8 cellular contexts compared by ENCODE assay signal in genomic region chr9:36328798-36329411, GRCh38.
DNase-seq lines count a peak whose midpoint lies in the region; ATAC-seq and TF ChIP-seq lines count a peak whose summit lies in the region.

No MANE protein-coding gene starts in this region.

- intact Hi-C loops in esophagus muscularis mucosa (cut with DNase I) = loop anchor here (5.0 kb wide), 2 partner anchors 77 to 137 kb away; partner anchors contain the start of gene CLTA

- no peaks in the 10 kb centered on the region for H3K27me3 ChIP-seq in BE2C
- no peaks in the 10 kb centered on the region for H3K27me3 ChIP-seq in esophagus muscularis mucosa

- ATAC-seq in HG02759 (IDR thresholded peaks at IDR 0.05; ENCODE audit: unreplicated experiment) (no peak), HG03460 (IDR thresholded peaks at IDR 0.05; ENCODE audit: unreplicated experiment) (no peak)

- no peaks in the 10 kb centered on the region for H3K9me3 ChIP-seq in BE2C
- H3K9me3 ChIP-seq in esophagus muscularis mucosa = no peaks in the 10 kb centered on the region

- H3K36me3 Mint-ChIP-seq in nephron (ENCODE audit: low read depth) = no peaks in the 10 kb centered on the region

- DNase-seq in BE2C (peak; percentile 61), GM13976 (ENCODE audit: low spot score) (peak; percentile 75), NCI-H2107 (lab: John Stamatoyannopoulos, UW) (peak; percentile 53), esophagus muscularis mucosa (ENCODE audit: extremely low spot score) (no peak)

- no peaks in the 10 kb centered on the region; the same call in 1 of the 2 replicates for H3K4me1 ChIP-seq in BE2C
- peaks cover 0 to 24% (median 13%) of the 10 kb centered on the region in 4 donors for H3K4me1 ChIP-seq in esophagus muscularis mucosa

- WGBS in esophagus muscularis mucosa = 46% methylated on average over 9 of the region's 9 CpGs

- H3K9me3 Mint-ChIP-seq in nephron = no peaks in the 10 kb centered on the region

- peak; percentile 73 for TF ChIP-seq CTCF in BE2C (IDR thresholded peaks at IDR 0.05; ENCODE audit: low read depth, low read length)
- TF ChIP-seq CTCF in GM13976 (IDR thresholded peaks at IDR 0.05; ENCODE audit: borderline replicate concordance, control extremely low read depth, extremely low read depth, insufficient read depth, missing control alignments) = peak; percentile 55
- peak; percentile 34; the same call in 1 of the 2 replicates for TF ChIP-seq CTCF in WI38 (IDR thresholded peaks at IDR 0.05; ENCODE audit: low read depth, low read length)
- TF ChIP-seq CTCF in esophagus muscularis mucosa (IDR thresholded peaks at IDR 0.05) = peak; percentile 72 to 81 (median 81)
- peak; percentile 68 to 93 (median 77) for TF ChIP-seq CTCF in nephron (IDR thresholded peaks at IDR 0.05; ENCODE audit: unreplicated experiment in 3 of 3)

- TF ChIP-seq EP300 in esophagus muscularis mucosa (IDR thresholded peaks at IDR 0.05) = no peak

- H3K4me1 Mint-ChIP-seq in nephron = peaks cover 22% of the 10 kb centered on the region

- in situ Hi-C loops in GM13976 (cut with MboI; ENCODE audit: low sequenced_read_pairs, unreplicated experiment) = no loop called here

- no peak overlapping the region for H3K4me3 Mint-ChIP-seq in nephron

- peaks cover 4% of the 10 kb centered on the region for H3K27me3 Mint-ChIP-seq in nephron (ENCODE audit: low read depth)

- H3K27ac Mint-ChIP-seq in nephron = peak overlapping the region; percentile 7 to 52 (median 49)

- no peaks in the 10 kb centered on the region for H3K36me3 ChIP-seq in BE2C
- peaks cover 0 to 9% (median 3%) of the 10 kb centered on the region in 4 donors for H3K36me3 ChIP-seq in esophagus muscularis mucosa

- H3K4me3 ChIP-seq in BE2C (ENCODE audit: low read depth, low read length) (no peak overlapping the region), WI38 (ENCODE audit: low read depth, low read length) (no peak overlapping the region), esophagus muscularis mucosa (no peak overlapping the region)

- TF ChIP-seq POLR2A in esophagus muscularis mucosa (IDR thresholded peaks at IDR 0.05; ENCODE audit: low read depth) = no peak

- H3K27ac ChIP-seq in esophagus muscularis mucosa (replicated peaks in 1 of 4) = no peak overlapping the region
